ENCODE assay signal across 10 cellular contexts in the genomic region with DNA sequence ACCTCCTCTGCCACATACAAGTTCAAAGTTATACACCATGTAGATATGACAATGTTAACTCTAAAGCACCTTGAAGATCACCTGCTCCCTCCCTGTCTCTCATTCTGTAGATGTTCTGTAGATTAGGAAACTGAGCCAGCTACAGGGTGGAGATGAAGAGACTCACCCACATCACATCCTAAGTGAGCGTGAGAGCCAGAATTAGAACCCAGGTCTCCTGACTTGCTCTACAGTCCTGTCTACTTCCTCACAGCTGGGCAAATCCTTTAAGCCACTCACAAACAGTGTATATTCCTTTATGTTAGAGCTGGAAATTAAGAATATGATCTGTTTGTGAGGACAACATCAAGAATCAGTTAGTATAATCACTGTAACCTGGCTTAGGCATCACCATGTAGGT. TPM values are rescaled to one million over a fixed set of nuclear protein-coding genes. Genes with fewer than 3 reads are reported as not detected.
A peak's percentile ranks its signal among the peaks of the same experiment; 100 is the strongest.
DNase-seq lines count a peak whose midpoint lies in the region; ATAC-seq, FAIRE-seq and TF ChIP-seq lines count a peak whose summit lies in the region.
"Had no signal": no experiment of that assay in that cellular context is flagged by ENCODE, and none has a peak within 500 bp of the region (broad histone marks: within the 10 kb centered on the region; RNA-seq: fewer than 3 reads in every experiment).

No MANE protein-coding gene starts in this region.

- no peaks in the 10 kb centered on the region for H3K9me3 Mint-ChIP-seq in activated CD4-positive, alpha-beta T cell treated with anti-CD3 and anti-CD28 coated beads for 36 hours (ENCODE audit: low read depth)
- peaks cover 2% of the 10 kb centered on the region for H3K9me3 Mint-ChIP-seq in activated naive CD8-positive, alpha-beta T cell treated with anti-CD3 and anti-CD28 coated beads for 36 hours

- 77 to 87% (median 80%) methylated on average over 1 of the region's 1 CpG for whole genome bisulfite sequencing in stomach, 5 donors

- CTCF ChIA-PET in activated CD4-positive, alpha-beta T cell treated with anti-CD3 and anti-CD28 coated beads for 36 hours (lab: Charles Lee) = interaction anchor here (1.8 to 2.5 kb wide), 2 partner anchors 13 to 150 kb away, joined by 6 to 8 read pairs; no protein-coding TSS in a partner anchor

- no peak for DNase-seq in activated CD4-positive, alpha-beta T cell treated with anti-CD3 and anti-CD28 coated beads for 36 hours
- DNase-seq in activated CD4-positive, alpha-beta T cell treated with anti-CD3 and anti-CD28 coated beads, Interleukin-2, amount 50 U/mL, for 1 hour = no peak
- DNase-seq in activated naive CD8-positive, alpha-beta T cell treated with anti-CD3 and anti-CD28 coated beads for 36 hours = no peak
- DNase-seq in kidney (no peak), stomach (no peak), DMS153 treated with DMSO at 0.1 percent for 48 hours (lab: John Stamatoyannopoulos, UW; ENCODE audit: unreplicated experiment) (no peak), NCI-H146 treated with DMSO at 0.1 percent for 48 hours (lab: John Stamatoyannopoulos, UW; ENCODE audit: unreplicated experiment) (no peak)
- DNase-seq: ACHN, NCI-H2081 treated with DMSO at 0.1 percent for 48 hours had no signal

- peak overlapping the region; percentile 85 for H3K4me3 Mint-ChIP-seq in activated CD4-positive, alpha-beta T cell treated with anti-CD3 and anti-CD28 coated beads for 36 hours
- peak overlapping the region; percentile 88 for H3K4me3 Mint-ChIP-seq in activated naive CD8-positive, alpha-beta T cell treated with anti-CD3 and anti-CD28 coated beads for 36 hours

- ATAC-seq in activated CD4-positive, alpha-beta T cell treated with anti-CD3 and anti-CD28 coated beads for 36 hours = no peak
- no peak for ATAC-seq in HG03097 (IDR thresholded peaks at IDR 0.05; ENCODE audit: low FRiP score, unreplicated experiment)

- TF ChIP-seq EP300 in stomach (IDR thresholded peaks at IDR 0.05) = no peak

- no peak overlapping the region for H3K27ac Mint-ChIP-seq in activated CD4-positive, alpha-beta T cell treated with anti-CD3 and anti-CD28 coated beads for 36 hours
- H3K27ac Mint-ChIP-seq in activated naive CD8-positive, alpha-beta T cell treated with anti-CD3 and anti-CD28 coated beads for 36 hours = no peak overlapping the region

- no peaks in the 10 kb centered on the region for H3K27me3 ChIP-seq in stomach

- peaks cover 2% of the 10 kb centered on the region for H3K36me3 Mint-ChIP-seq in activated CD4-positive, alpha-beta T cell treated with anti-CD3 and anti-CD28 coated beads for 36 hours (ENCODE audit: low read depth)
- H3K36me3 Mint-ChIP-seq in activated naive CD8-positive, alpha-beta T cell treated with anti-CD3 and anti-CD28 coated beads for 36 hours = peaks cover 2% of the 10 kb centered on the region

- TF ChIP-seq CTCF in kidney (IDR thresholded peaks at IDR 0.05; ENCODE audit: borderline replicate concordance, extremely low read depth, insufficient read depth) (no peak), stomach (IDR thresholded peaks at IDR 0.05) (no peak)

- POLR2A ChIA-PET in activated CD4-positive, alpha-beta T cell treated with anti-CD3 and anti-CD28 coated beads for 36 hours (lab: Charles Lee) = no interaction called here

- no peak for TF ChIP-seq POLR2A in stomach (IDR thresholded peaks at IDR 0.05)

- peaks cover 13 to 22% of the 10 kb centered on the region in 2 donors for H3K4me1 ChIP-seq in kidney (ENCODE audit: control insufficient read depth in 1 of 2, insufficient read depth in 1 of 2, low read depth in 1 of 2, low read length in 2 of 2)
- peaks cover 31 to 67% (median 62%) of the 10 kb centered on the region in 4 donors for H3K4me1 ChIP-seq in stomach

- H3K4me3 ChIP-seq in kidney (ENCODE audit: low read length in 2 of 2) (peak overlapping the region; percentile 71 to 90), stomach (peak overlapping the region in 3 of 4 donors; percentile 11 to 95 (median 86))

- no peaks in the 10 kb centered on the region for H3K9me3 ChIP-seq in kidney (ENCODE audit: control insufficient read depth in 1 of 2, low read length in 2 of 2)
- H3K9me3 ChIP-seq in stomach = no peaks in the 10 kb centered on the region

- H3K9ac ChIP-seq in kidney (ENCODE audit: low read length in 2 of 2) = peak overlapping the region in 1 of 2 donors; percentile 72

- H3K27me3 Mint-ChIP-seq in activated CD4-positive, alpha-beta T cell treated with anti-CD3 and anti-CD28 coated beads for 36 hours = no peaks in the 10 kb centered on the region
- no peaks in the 10 kb centered on the region for H3K27me3 Mint-ChIP-seq in activated naive CD8-positive, alpha-beta T cell treated with anti-CD3 and anti-CD28 coated beads for 36 hours

- no peak for FAIRE-seq in kidney (lab: Jason Lieb, UNC)

- H3K27ac ChIP-seq in kidney (ENCODE audit: low read depth in 2 of 2, low read length in 2 of 2) (no peak overlapping the region), stomach (peak overlapping the region in 3 of 5 donors; percentile 95 to 98 (median 97))

- intact Hi-C loops in activated CD4-positive, alpha-beta T cell treated with anti-CD3 and anti-CD28 coated beads for 36 hours (cut with DNase I, micrococcal nuclease) = loop anchor here (2.0 to 10.0 kb wide), 3 partner anchors 125 to 1541 kb away; partner anchors contain the start of genes NT5DC3 (in 1 of the 2) and RIC8B (in 1 of the 2)
- intact Hi-C loops in kidney (cut with DNase I) = no loop called here
- intact Hi-C loops in stomach (cut with DNase I; ENCODE audit: low total_unique reads) = no loop called here

- H3K4me1 Mint-ChIP-seq in activated CD4-positive, alpha-beta T cell treated with anti-CD3 and anti-CD28 coated beads for 36 hours = peaks cover 55% of the 10 kb centered on the region
- peaks cover 52% of the 10 kb centered on the region for H3K4me1 Mint-ChIP-seq in activated naive CD8-positive, alpha-beta T cell treated with anti-CD3 and anti-CD28 coated beads for 36 hours

- H3K36me3 ChIP-seq in kidney (ENCODE audit: control insufficient read depth in 1 of 2, insufficient read depth in 2 of 2, low read length in 2 of 2) = peaks cover 0 to under 1% of the 10 kb centered on the region in 2 donors
- peaks cover under 1 to 11% (median 2%) of the 10 kb centered on the region in 4 donors for H3K36me3 ChIP-seq in stomach

RNA-seq across cellular contexts. Expression of gene APPL2, which starts 1.8 kb away (rescaled TPM):
- 10 to 100 TPM; 13.9 to 17.2 TPM for total RNA-seq in activated CD4-positive, alpha-beta T cell treated with anti-CD3 and anti-CD28 coated beads for 36 hours
- total RNA-seq in activated naive CD8-positive, alpha-beta T cell treated with anti-CD3 and anti-CD28 coated beads for 36 hours = 10 to 100 TPM; 12.0 to 13.4 TPM
- total RNA-seq in kidney (42.5 TPM), stomach (100 to 1,000 TPM in 1 of 5 donors, 10 to 100 TPM in 4; 43.4 to 407 (median 69.0) TPM)
- polyA plus RNA-seq in kidney (ENCODE audit: insufficient read depth, low read depth, low replicate concordance) (17.9 TPM), stomach (10 to 100 TPM; 15.9 to 39.0 (median 16.9) TPM)

Comparison
In these comparisons a context has a peak if more than half of its experiments do, and no peak if none do; other contexts are left out.
1. H3K27ac ChIP-seq: peak in stomach (3 of 5); none in kidney (0 of 2).
2. intact Hi-C loops: an anchor here in activated CD4-positive, alpha-beta T cell treated with anti-CD3 and anti-CD28 coated beads for 36 hours (2.0 to 10.0 kb wide); none called in kidney and stomach.